In the genomic region with DNA sequence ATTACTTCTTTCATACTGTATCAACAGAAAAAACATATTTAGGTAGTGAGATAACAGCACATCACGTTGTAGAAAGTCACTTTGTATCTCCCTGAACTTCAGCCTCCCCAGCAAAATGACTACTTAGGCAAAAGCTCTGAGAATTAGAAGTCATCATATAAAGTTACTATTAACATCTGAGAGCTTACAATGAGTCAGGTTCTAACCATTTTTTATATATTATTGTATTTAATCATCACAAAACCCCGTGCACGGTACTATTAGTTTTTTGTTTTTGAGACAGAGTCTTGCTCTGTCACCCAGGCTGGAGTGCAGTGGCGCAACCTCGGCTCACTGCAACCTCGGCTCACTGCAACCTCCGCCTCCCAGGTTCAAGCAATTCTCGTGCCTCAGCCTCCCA, we compare ENCODE assay signal across 7 cellular contexts. TPM values are rescaled to one million over a fixed set of nuclear protein-coding genes. Genes with fewer than 3 reads are reported as not detected.
DNase-seq lines count a peak whose midpoint lies in the region; ATAC-seq and TF ChIP-seq lines count a peak whose summit lies in the region.
"Not testable (repeated sequence)": the region's sequence is repeated elsewhere in the genome, so short reads cannot be mapped to it uniquely, and the experiment has no call there.

No MANE protein-coding gene starts in this region.

- H3K27ac ChIP-seq in CD4-positive, alpha-beta memory T cell (ENCODE audit: low read depth, low read length); IMR-90 (ENCODE audit: insufficient read depth, low read length); endodermal cell (ENCODE audit: low read depth, low read length): not testable (repeated sequence)
- peak overlapping the region in 7 of 12 donors; percentile 4 to 36 (median 16) for H3K27ac ChIP-seq in heart left ventricle

- peaks cover 14 to 57% of the 10 kb centered on the region in 2 experiments for H3K79me1 ChIP-seq in IMR-90 (ENCODE audit: low read depth in 1 of 2, low read length in 2 of 2)

- POLR2A ChIA-PET in CD4-positive, alpha-beta memory T cell (lab: Charles Lee; ENCODE audit: partially characterized antibody) = interaction anchor here (0.9 to 1.7 kb wide), 2 partner anchors 17 to 20 kb away, joined by 3 to 4 read pairs; no protein-coding TSS in a partner anchor
- POLR2A ChIA-PET in IMR-90 (lab: Charles Lee; ENCODE audit: unreplicated experiment) = not testable (repeated sequence)

- H3K56ac ChIP-seq in IMR-90 (ENCODE audit: extremely low read depth, insufficient read depth, low read length) = not testable (repeated sequence)

- peak overlapping the region in 7 of 8 donors; percentile 5 to 69 (median 35) for H3K4me3 Mint-ChIP-seq in CD4-positive, alpha-beta memory T cell
- not testable (repeated sequence) for H3K4me3 Mint-ChIP-seq in endodermal cell; osteocyte (ENCODE audit: unreplicated experiment)

- peaks cover 73% of the 10 kb centered on the region for H4K20me1 ChIP-seq in IMR-90 (ENCODE audit: insufficient read depth, low read length)

- H3K9me3 Mint-ChIP-seq in CD4-positive, alpha-beta memory T cell; endodermal cell; osteocyte (ENCODE audit: unreplicated experiment): not testable (repeated sequence)

- not testable (repeated sequence) for H2AFZ ChIP-seq in IMR-90 (replicated peaks; ENCODE audit: low read length, poor library complexity)

- in situ Hi-C loops in IMR-90 (cut with MboI; ENCODE audit: low sequenced_read_pairs) = not testable (repeated sequence)

- peaks cover 49 to 66% of the 10 kb centered on the region in 2 donors for H3K36me3 Mint-ChIP-seq in CD4-positive, alpha-beta memory T cell
- peaks cover 76% of the 10 kb centered on the region for H3K36me3 Mint-ChIP-seq in endodermal cell (ENCODE audit: low read depth)
- H3K36me3 Mint-ChIP-seq in osteocyte (ENCODE audit: unreplicated experiment) = peaks cover 45% of the 10 kb centered on the region

- not testable (repeated sequence) for H2BK120ac ChIP-seq in IMR-90 (ENCODE audit: low read depth, low read length)

- H3K27me3 Mint-ChIP-seq in CD4-positive, alpha-beta memory T cell; endodermal cell (ENCODE audit: insufficient read depth); osteocyte (ENCODE audit: unreplicated experiment): not testable (repeated sequence)

- H3K9me1 ChIP-seq in IMR-90 (ENCODE audit: insufficient read depth, low read length) = not testable (repeated sequence)

- not testable (repeated sequence) for H3K4ac ChIP-seq in IMR-90 (ENCODE audit: low read depth, low read length)

- not testable (repeated sequence) for H3K9ac ChIP-seq in IMR-90 (ENCODE audit: low read depth, low read length); endodermal cell (ENCODE audit: extremely low read depth, low read length, poor library complexity, severe bottlenecking)
- peak overlapping the region; percentile 23 for H3K9ac ChIP-seq in adipocyte (ENCODE audit: low read length)

- peak overlapping the region; percentile 5; the same call in 1 of the 2 replicates for H3K4me2 ChIP-seq in IMR-90 (ENCODE audit: low read depth, low read length)

- not testable (repeated sequence) for H2BK20ac ChIP-seq in IMR-90 (ENCODE audit: low read depth, low read length)

- not testable (repeated sequence) for H4K8ac ChIP-seq in IMR-90 (ENCODE audit: low read depth in 2 of 2, low read length in 2 of 2)

- H3K9me3 ChIP-seq in CD4-positive, alpha-beta memory T cell (ENCODE audit: control insufficient read depth in 1 of 2, low read length in 2 of 2); IMR-90 (ENCODE audit: control insufficient read depth, insufficient read depth, low read length); adipocyte (ENCODE audit: control insufficient read depth, low read length); endodermal cell (ENCODE audit: control insufficient read depth, low read length); heart left ventricle: not testable (repeated sequence)

- peaks cover 32% of the 10 kb centered on the region for H3K36me3 ChIP-seq in CD4-positive, alpha-beta memory T cell (ENCODE audit: insufficient read depth, low read length)
- H3K36me3 ChIP-seq in IMR-90 (ENCODE audit: control insufficient read depth, insufficient read depth, low read length) (peaks cover 21% of the 10 kb centered on the region), adipocyte (ENCODE audit: control insufficient read depth, insufficient read depth, low read length, severe bottlenecking) (peaks cover 77% of the 10 kb centered on the region), endodermal cell (ENCODE audit: control insufficient read depth, insufficient read depth, low read length) (peaks cover 80% of the 10 kb centered on the region), heart left ventricle (peaks cover 0 to 79% (median 57%) of the 10 kb centered on the region in 9 donors)

- peak overlapping the region; percentile 78 for H2BK5ac ChIP-seq in IMR-90 (ENCODE audit: low read depth, low read length, poor library complexity, severe bottlenecking)

- BruUV-seq in IMR-90 (replicated peaks; lab: Mats Ljungman, UMichigan) = not testable (repeated sequence)

- not testable (repeated sequence) for TF ChIP-seq CTCF in IMR-90 (conservative IDR thresholded peaks at IDR 0.05; ENCODE audit: low read depth, low read length); endodermal cell (conservative IDR thresholded peaks at IDR 0.05); heart left ventricle (IDR thresholded peaks at IDR 0.05); osteocyte (IDR thresholded peaks at IDR 0.05)

- not testable (repeated sequence) for H4K91ac ChIP-seq in IMR-90 (ENCODE audit: insufficient read depth, low read depth, low read length)

- peak overlapping the region; percentile 20; the same call in 1 of the 2 replicates for H3K23ac ChIP-seq in IMR-90 (ENCODE audit: low read depth, low read length)

- CTCF ChIA-PET in CD4-positive, alpha-beta memory T cell (lab: Charles Lee; ENCODE audit: partially characterized antibody) = not testable (repeated sequence)
- CTCF ChIA-PET in IMR-90 (lab: Yijun Ruan, JAX) = interaction anchor here (1.0 kb wide), 1 partner anchor 11 kb away, joined by 4 read pairs; no protein-coding TSS in a partner anchor

- not testable (repeated sequence) for H4K5ac ChIP-seq in IMR-90 (ENCODE audit: low read depth, low read length)

- peaks cover 52 to 81% (median 71%) of the 10 kb centered on the region in 4 donors for H3K4me1 Mint-ChIP-seq in CD4-positive, alpha-beta memory T cell
- peaks cover 17% of the 10 kb centered on the region for H3K4me1 Mint-ChIP-seq in endodermal cell
- H3K4me1 Mint-ChIP-seq in osteocyte (ENCODE audit: unreplicated experiment) = peaks cover 41% of the 10 kb centered on the region

- H3K4me3 ChIP-seq in CD4-positive, alpha-beta memory T cell (ENCODE audit: low read length in 2 of 2); IMR-90 (ENCODE audit: insufficient read depth, low read depth, low read length); adipocyte (ENCODE audit: low read length); endodermal cell (ENCODE audit: low read length); heart left ventricle: not testable (repeated sequence)

- intact Hi-C loops in CD4-positive, alpha-beta memory T cell (cut with micrococcal nuclease); IMR-90 (cut with micrococcal nuclease); heart left ventricle (cut with DNase I): not testable (repeated sequence)

- H2BK15ac ChIP-seq in IMR-90 (ENCODE audit: low read depth, low read length) = not testable (repeated sequence)

- not testable (repeated sequence) for TF ChIP-seq POLR2A in IMR-90 (IDR thresholded peaks at IDR 0.05; ENCODE audit: low read depth, low read length); heart left ventricle (IDR thresholded peaks at IDR 0.05)

- dilution Hi-C loops in IMR-90 (cut with HindIII; ENCODE audit: low sequenced_read_pairs, unreplicated experiment) = not testable (repeated sequence)

- not testable (repeated sequence) for H3K27me3 ChIP-seq in CD4-positive, alpha-beta memory T cell (ENCODE audit: insufficient read depth, low read length); IMR-90 (ENCODE audit: control insufficient read depth, insufficient read depth, low read length); adipocyte (replicated peaks; ENCODE audit: control insufficient read depth, insufficient read depth, low read length); endodermal cell (ENCODE audit: control insufficient read depth, insufficient read depth, low read length, poor library complexity, severe bottlenecking); heart left ventricle

- H2AK5ac ChIP-seq in IMR-90 (ENCODE audit: low read depth, low read length) = not testable (repeated sequence)

- H2AK9ac ChIP-seq in IMR-90 (replicated peaks; ENCODE audit: low read depth, low read length, poor library complexity) = not testable (repeated sequence)

- H3K18ac ChIP-seq in IMR-90 (ENCODE audit: low read depth, low read length) = not testable (repeated sequence)

- peak; percentile 85 for ATAC-seq in IMR-90 (ENCODE audit: low read depth)
- peak; percentile 76 to 88 for ATAC-seq in activated CD4-positive, CD25-positive, alpha-beta regulatory T cell treated with anti-CD3 and anti-CD28 coated beads, Interleukin-2, amount 50 U/mL, for 24 hours
- ATAC-seq in heart left ventricle = not testable (repeated sequence)

- DNase-seq in CD4-positive, alpha-beta memory T cell; endodermal cell; heart left ventricle; osteocyte (ENCODE audit: extremely low spot score, unreplicated experiment): not testable (repeated sequence)
- DNase-seq in IMR-90 (peak; percentile 91), adipocyte (ENCODE audit: low read depth) (peak; percentile 61)

- peaks cover 75% of the 10 kb centered on the region for H3K4me1 ChIP-seq in CD4-positive, alpha-beta memory T cell (ENCODE audit: insufficient read depth, low read length)
- H3K4me1 ChIP-seq in IMR-90 (ENCODE audit: control insufficient read depth, insufficient read depth, low read length); endodermal cell (ENCODE audit: control insufficient read depth, insufficient read depth, low read length): not testable (repeated sequence)
- H3K4me1 ChIP-seq in adipocyte (ENCODE audit: control insufficient read depth, insufficient read depth, low read length) = peaks cover 40% of the 10 kb centered on the region
- H3K4me1 ChIP-seq in heart left ventricle = peaks cover 10 to 82% (median 56%) of the 10 kb centered on the region in 12 donors

- H3K14ac ChIP-seq in IMR-90 (replicated peaks; ENCODE audit: low read depth, low read length) = not testable (repeated sequence)

- peak overlapping the region; percentile 4 to 85 (median 55) for H3K27ac Mint-ChIP-seq in CD4-positive, alpha-beta memory T cell
- H3K27ac Mint-ChIP-seq in endodermal cell = peak overlapping the region; percentile 62
- H3K27ac Mint-ChIP-seq in osteocyte (ENCODE audit: unreplicated experiment) = peak overlapping the region; percentile 59

- WGBS in IMR-90 (ENCODE audit: extremely low coverage in 2 of 2, insufficient read length in 1 of 2), 2 experiments = no CpG with 5 or more reads among the region's 8 CpGs
- WGBS in endodermal cell (ENCODE audit: insufficient coverage in 1 of 2, insufficient read length in 1 of 2), 2 experiments = 92 to 96% methylated on average over 3 to 8 of the region's 8 CpGs
- WGBS in heart left ventricle, 4 donors = 63 to 71% (median 67%) methylated on average over 8 of the region's 8 CpGs

- not testable (repeated sequence) for TF ChIP-seq RAD21 in IMR-90 (IDR thresholded peaks at IDR 0.05; ENCODE audit: low read length)

RNA-seq across cellular contexts. Expression of a gene that starts 13.5 kb away (rescaled TPM):
- 10 to 100 TPM; 54.8 to 55.6 TPM for total RNA-seq in CD4-positive, alpha-beta memory T cell
- 10 to 100 TPM; 23.4 to 29.6 TPM for polyA plus RNA-seq in CD4-positive, alpha-beta memory T cell
- total RNA-seq in IMR-90 (2012; rRNA removed) = 68.5 and 130 TPM in 2 replicates
- polyA plus RNA-seq in IMR-90 (2012; rRNA removed) = 26.7 and 33.5 TPM in 2 replicates
- 7.4 and 9.2 TPM in 2 replicates for polyA plus RNA-seq in IMR-90 (2012; cell fraction: cytosol; rRNA removed)
- polyA plus RNA-seq in IMR-90 (2012; cell fraction: nucleus; rRNA removed; ENCODE audit: low replicate concordance) = 4.8 and 13.7 TPM in 2 replicates
- 100 to 1,000 TPM in 1 of 2 donors, 10 to 100 TPM in 1; 90.8 to 104 TPM for total RNA-seq in endodermal cell
- 120 TPM for polyA plus RNA-seq in endodermal cell (2013, experiment 1 of 2)
- polyA plus RNA-seq in endodermal cell (2013, experiment 2 of 2) = 126 TPM
- 100 to 1,000 TPM; 108 to 178 (median 150) TPM for total RNA-seq in heart left ventricle
- 10 to 100 TPM; 65.6 to 82.6 TPM for polyA plus RNA-seq in heart left ventricle
- total RNA-seq in osteocyte = 103 and 104 TPM in 2 replicates
